Comparison of ENCODE assay signal across 17 cellular contexts in the genomic region with DNA sequence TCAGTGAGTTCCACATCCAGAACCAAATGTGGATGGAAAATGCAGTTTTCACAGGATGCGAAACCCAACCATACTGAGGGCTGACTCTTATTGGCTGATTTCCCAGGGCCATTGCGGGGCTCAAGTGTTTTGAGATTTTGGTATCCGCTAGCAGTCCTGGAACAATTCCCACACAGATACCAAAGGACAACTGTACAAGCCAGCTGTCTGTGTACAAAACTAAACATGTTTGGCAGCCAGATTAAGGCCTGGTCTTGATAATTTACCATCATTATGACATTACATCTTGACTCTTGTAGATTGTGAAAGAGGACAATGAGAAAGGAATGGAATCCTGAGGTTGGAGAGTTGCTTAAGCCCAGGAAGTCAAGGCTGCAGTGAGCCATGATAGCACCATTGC.
DNase-seq lines count a peak whose midpoint lies in the region; ATAC-seq and TF ChIP-seq lines count a peak whose summit lies in the region.
"Had no signal": no experiment of that assay in that cellular context is flagged by ENCODE, and none has a peak within 500 bp of the region (broad histone marks: within the 10 kb centered on the region; RNA-seq: fewer than 3 reads in every experiment).

No MANE protein-coding gene starts in this region.

- H3K27me3 ChIP-seq in HAP-1 (ENCODE audit: low read depth), result no peaks in the 10 kb centered on the region
- H3K27me3 ChIP-seq: BLaER1 treated with 17β-estradiol and CSF1 and Interleukin-3, amounts not matched to agents 10 nM and 100 nM had no signal

- no peaks in the 10 kb centered on the region for H3K4me1 ChIP-seq in HAP-1

- H3K36me3 ChIP-seq in HAP-1 (replicated peaks), result no peaks in the 10 kb centered on the region
- H3K36me3 ChIP-seq: BLaER1 treated with 17β-estradiol and CSF1 and Interleukin-3, amounts not matched to agents 10 nM and 100 nM had no signal

- ATAC-seq in GM18873 (IDR thresholded peaks at IDR 0.05; ENCODE audit: low FRiP score, unreplicated experiment), result no peak
- ATAC-seq: HCT116 had no signal

- DNase-seq in AG10803 (ENCODE audit: low read depth) (peak; percentile 89), LHCN-M2 (ENCODE audit: low read depth) (peak; percentile 45), fibroblast of mammary gland (ENCODE audit: low read depth) (peak; percentile 9), non-pigmented ciliary epithelial cell (ENCODE audit: low read depth) (peak; percentile 5), HAP-1 (ENCODE audit: low spot score in 2 of 2) (no peak), SIG-M5 (lab: John Stamatoyannopoulos, UW) (no peak)
- DNase-seq: ACHN, DMS 273 treated with DMSO at 0.1 percent for 48 hours, IMR-90, Kasumi-1, NCI-H2107, NCI-H345, NCI-H526 treated with DMSO at 0.1 percent for 48 hours had no signal

- in situ Hi-C loops in HAP-1 (cut with MboI; ENCODE audit: low sequenced_read_pairs), result no loop called here

- TF ChIP-seq CTCF in AG10803 (conservative IDR thresholded peaks at IDR 0.05; ENCODE audit: low read length) (no peak), fibroblast of mammary gland (conservative IDR thresholded peaks at IDR 0.05; ENCODE audit: control insufficient read depth, insufficient read depth, low read depth, low read length) (no peak)

- no peaks in the 10 kb centered on the region for H3K9me3 ChIP-seq in HAP-1
- H3K9me3 ChIP-seq: BLaER1 treated with 17β-estradiol and CSF1 and Interleukin-3, amounts not matched to agents 10 nM and 100 nM had no signal

- no peak overlapping the region for H3K4me3 ChIP-seq in AG10803 (ENCODE audit: low read length)
- H3K4me3 ChIP-seq in fibroblast of mammary gland (ENCODE audit: control insufficient read depth, low read depth, low read length), result no peak overlapping the region
- no peak overlapping the region for H3K4me3 ChIP-seq in HAP-1
- H3K4me3 ChIP-seq: BLaER1 treated with 17β-estradiol and CSF1 and Interleukin-3, amounts not matched to agents 10 nM and 100 nM; SK-N-MC had no signal

Comparison
In these comparisons a context has a peak if more than half of its experiments do, and no peak if none do; other contexts are left out.
1. DNase-seq: peak in AG10803 (single experiment), LHCN-M2 (single experiment), fibroblast of mammary gland (single experiment) and non-pigmented ciliary epithelial cell (single experiment); none in HAP-1 (0 of 2) and SIG-M5 (single experiment).